ENCODE assay signal across 8 cellular contexts in the genomic region with DNA sequence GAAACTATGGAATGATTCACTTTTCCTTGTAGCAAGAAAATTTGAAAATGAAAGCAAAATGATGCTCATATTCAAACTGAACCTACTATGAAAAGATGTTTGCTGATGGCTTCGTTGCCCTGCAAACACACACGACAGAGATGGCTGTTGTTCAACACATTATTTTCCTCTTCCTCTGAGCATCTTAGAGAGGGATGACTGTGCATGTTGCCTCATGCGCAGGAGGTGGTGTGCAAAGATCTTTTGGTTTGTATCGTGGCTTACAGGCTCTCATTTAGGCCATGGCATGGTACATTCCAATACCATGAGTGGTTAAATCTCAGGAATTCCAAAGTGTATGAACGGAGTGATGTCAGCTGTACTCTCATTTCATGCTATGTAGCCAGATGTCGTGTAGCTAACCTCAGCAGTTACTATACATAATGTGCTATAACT.
DNase-seq lines count a peak whose midpoint lies in the region; ATAC-seq and FAIRE-seq lines count a peak whose summit lies in the region.

No MANE protein-coding gene starts in this region.

- H3K4me1 Mint-ChIP-seq in naive thymus-derived CD8-positive, alpha-beta T cell: peaks cover 33 to 79% (median 70%) of the 10 kb centered on the region in 4 donors

- no peaks in the 10 kb centered on the region for H3K9me3 Mint-ChIP-seq in naive thymus-derived CD8-positive, alpha-beta T cell

- POLR2A ChIA-PET in naive thymus-derived CD8-positive, alpha-beta T cell (lab: Charles Lee): interaction anchor here (0.6 to 1.0 kb wide), 2 partner anchors 7 to 72 kb away, joined by 3 to 4 read pairs; no protein-coding TSS in a partner anchor

- H3K4me3 Mint-ChIP-seq in naive thymus-derived CD8-positive, alpha-beta T cell: peak overlapping the region in 7 of 10 donors; percentile 6 to 50 (median 33)

- peak; percentile 100 for DNase-seq in RCC 7860 (ENCODE audit: low spot score)
- DNase-seq in T47D (ENCODE audit: low read depth in 1 of 2, low spot score in 1 of 2): peak; percentile 56 to 78
- no peak for DNase-seq in naive thymus-derived CD8-positive, alpha-beta T cell
- DNase-seq in NCI-H446 treated with DMSO at 0.1 percent for 48 hours (lab: John Stamatoyannopoulos, UW): no peak
- DNase-seq in GM19239 (ENCODE audit: insufficient read length, low spot score): no peak

- peaks cover 0 to 10% (median 0%) of the 10 kb centered on the region in 3 donors for H3K36me3 Mint-ChIP-seq in naive thymus-derived CD8-positive, alpha-beta T cell

- in situ Hi-C loops in T47D (cut with HindIII; ENCODE audit: low pct_unique_long_range_greater_than_20kb, low sequenced_read_pairs): no loop called here

- H3K27me3 Mint-ChIP-seq in naive thymus-derived CD8-positive, alpha-beta T cell: no peaks in the 10 kb centered on the region

- peak overlapping the region in 6 of 10 donors; percentile 0 to 82 (median 20) for H3K27ac Mint-ChIP-seq in naive thymus-derived CD8-positive, alpha-beta T cell

- ATAC-seq in GM21723 (IDR thresholded peaks at IDR 0.05; ENCODE audit: unreplicated experiment) (peak; percentile 48), GM18873 (IDR thresholded peaks at IDR 0.05; ENCODE audit: low FRiP score, unreplicated experiment) (no peak), HG02852 (IDR thresholded peaks at IDR 0.05; ENCODE audit: unreplicated experiment) (no peak)
- ATAC-seq in naive thymus-derived CD8-positive, alpha-beta T cell: no peak

- FAIRE-seq in RCC 7860 (lab: Jason Lieb, UNC) (peak; percentile 97), GM19239 (lab: Jason Lieb, UNC) (no peak)

Comparison
In these comparisons a context has a peak if more than half of its experiments do, and no peak if none do; other contexts are left out.
1. DNase-seq: peak in RCC 7860 (single experiment) and T47D (2 of 2); none in naive thymus-derived CD8-positive, alpha-beta T cell (0 of 10), NCI-H446 treated with DMSO at 0.1 percent for 48 hours (single experiment) and GM19239 (single experiment).